9 cellular contexts compared by ENCODE assay signal in genomic region chr12:62014330-62014729, GRCh38.
"Had no signal": no experiment of that assay in that cellular context is flagged by ENCODE, and none has a peak within 500 bp of the region (broad histone marks: within the 10 kb centered on the region; RNA-seq: fewer than 3 reads in every experiment).

No MANE protein-coding gene starts in this region.

- DNase-seq: GM23248, HFFc6, IMR-90, KG1 had no signal

- H3K9ac ChIP-seq: GM23248 had no signal

- H3K4me1 ChIP-seq: HAP-1 had no signal

- H3K27ac ChIP-seq: GM23248, HL-60 had no signal

- H3K4me3 ChIP-seq: GM23248, HAP-1, K562 had no signal

- FAIRE-seq: H54, K562 had no signal

- ATAC-seq: HCT116, K562 had no signal

- H3K27ac Mint-ChIP-seq: HFFc6 had no signal

- H2AFZ ChIP-seq: GM23248 had no signal

- H3K4me3 Mint-ChIP-seq: HFFc6 had no signal

- H3K36me3 ChIP-seq: HAP-1 had no signal

- H3K9me3 ChIP-seq: HAP-1 had no signal
